In genomic region chr16:28874406-28874805, GRCh38 we compare ENCODE assay signal across 13 cellular contexts. TPM values are rescaled to one million over a fixed set of nuclear protein-coding genes. Genes with fewer than 3 reads are reported as not detected.
DNase-seq lines count a peak whose midpoint lies in the region; ATAC-seq and TF ChIP-seq lines count a peak whose summit lies in the region.
"Had no signal": no experiment of that assay in that cellular context is flagged by ENCODE, and none has a peak within 500 bp of the region (broad histone marks: within the 10 kb centered on the region; RNA-seq: fewer than 3 reads in every experiment).

No MANE protein-coding gene starts in this region.

- no peak overlapping the region for H3K4me3 ChIP-seq in right cardiac atrium (ENCODE audit: low read length)
- H3K4me3 ChIP-seq in right atrium auricular region, result no peak overlapping the region
- H3K4me3 ChIP-seq in osteoblast (ENCODE audit: insufficient read depth, low read length), result no peak overlapping the region
- H3K4me3 ChIP-seq: BLaER1 treated with 17β-estradiol and CSF1 and Interleukin-3, amounts not matched to agents 10 nM and 100 nM; K562 had no signal

- H3K79me2 ChIP-seq in osteoblast (ENCODE audit: insufficient read depth, low read length), result no peaks in the 10 kb centered on the region

- intact Hi-C loops in right cardiac atrium (cut with DNase I), result loop anchor here in 2 of 4 donors (10.0 kb wide), 1 partner anchor 70 kb away; no protein-coding TSS in a partner anchor

- WGBS in right cardiac atrium, result 92% methylated on average over 6 of the region's 6 CpGs

- DNase-seq in right cardiac atrium (peak in 2 of 3 donors; percentile 33 to 46), right atrium auricular region (ENCODE audit: low spot score) (no peak), osteoblast (ENCODE audit: insufficient read length, low spot score, missing footprints) (peak; percentile 72), GOT3 (lab: John Stamatoyannopoulos, UW) (no peak)
- no peak for DNase-seq in stimulated activated naive B cell treated with anti-CD40 and anti-IgM and Interleukin-4, amounts not matched to agents 10 μg/mL and 1 μg/mL and 100 μg/mL, for 72 hours
- DNase-seq: 8988T; CD4-positive, CD25-positive, alpha-beta regulatory T cell; DMS53; HCEC 1CT; HFFc6 had no signal

- H3K27ac ChIP-seq in right cardiac atrium (ENCODE audit: low read length) (no peak overlapping the region), right atrium auricular region (no peak overlapping the region), osteoblast (ENCODE audit: low read depth, low read length) (no peak overlapping the region)

- H3K9me3 Mint-ChIP-seq in stimulated activated naive B cell treated with anti-CD40 and anti-IgM and Interleukin-4, amounts not matched to agents 10 μg/mL and 1 μg/mL and 100 μg/mL, for 72 hours, result no peaks in the 10 kb centered on the region
- H3K9me3 Mint-ChIP-seq: CD4-positive, CD25-positive, alpha-beta regulatory T cell; HFFc6 had no signal

- peaks cover 10% of the 10 kb centered on the region for H4K20me1 ChIP-seq in osteoblast (ENCODE audit: insufficient read depth, low read length)

- H2AFZ ChIP-seq in osteoblast (ENCODE audit: low read length), result no peak overlapping the region

- H3K36me3 ChIP-seq in right atrium auricular region (peaks cover 46% of the 10 kb centered on the region), osteoblast (ENCODE audit: insufficient read depth, low read length) (peaks cover 41% of the 10 kb centered on the region)

- no peak for ATAC-seq in right cardiac atrium
- no peak for ATAC-seq in stimulated activated naive B cell treated with anti-CD40 and anti-IgM and Interleukin-4, amounts not matched to agents 10 μg/mL and 1 μg/mL and 100 μg/mL, for 72 hours (replicated peaks)
- no peak for ATAC-seq in GM21619 (IDR thresholded peaks at IDR 0.05; ENCODE audit: unreplicated experiment)

- TF ChIP-seq CTCF in right atrium auricular region (IDR thresholded peaks at IDR 0.05), result no peak
- no peak for TF ChIP-seq CTCF in osteoblast (IDR thresholded peaks at IDR 0.05; ENCODE audit: extremely low read depth, low read depth, low read length)

- no peaks in the 10 kb centered on the region for H3K27me3 ChIP-seq in right cardiac atrium (ENCODE audit: control insufficient read depth, insufficient read depth)
- H3K27me3 ChIP-seq in right atrium auricular region, result no peaks in the 10 kb centered on the region
- no peaks in the 10 kb centered on the region for H3K27me3 ChIP-seq in osteoblast (ENCODE audit: insufficient read depth, low read length)
- H3K27me3 ChIP-seq: BLaER1 treated with 17β-estradiol and CSF1 and Interleukin-3, amounts not matched to agents 10 nM and 100 nM had no signal

- H3K4me2 ChIP-seq in osteoblast (ENCODE audit: insufficient read depth, low read length), result no peak overlapping the region

- peaks cover 33 to 48% of the 10 kb centered on the region in 2 donors for H3K36me3 Mint-ChIP-seq in stimulated activated naive B cell treated with anti-CD40 and anti-IgM and Interleukin-4, amounts not matched to agents 10 μg/mL and 1 μg/mL and 100 μg/mL, for 72 hours

- H3K9me3 ChIP-seq in right cardiac atrium (ENCODE audit: control insufficient read depth, low read length) (no peaks in the 10 kb centered on the region), right atrium auricular region (no peaks in the 10 kb centered on the region), osteoblast (ENCODE audit: low read depth, low read length) (no peaks in the 10 kb centered on the region)
- H3K9me3 ChIP-seq: BLaER1 treated with 17β-estradiol and CSF1 and Interleukin-3, amounts not matched to agents 10 nM and 100 nM had no signal

- no peaks in the 10 kb centered on the region for H3K27me3 Mint-ChIP-seq in stimulated activated naive B cell treated with anti-CD40 and anti-IgM and Interleukin-4, amounts not matched to agents 10 μg/mL and 1 μg/mL and 100 μg/mL, for 72 hours
- H3K27me3 Mint-ChIP-seq: CD4-positive, CD25-positive, alpha-beta regulatory T cell had no signal

- H3K4me1 Mint-ChIP-seq in stimulated activated naive B cell treated with anti-CD40 and anti-IgM and Interleukin-4, amounts not matched to agents 10 μg/mL and 1 μg/mL and 100 μg/mL, for 72 hours, result peaks cover 25 to 44% of the 10 kb centered on the region in 2 donors

- H3K4me1 ChIP-seq in right cardiac atrium (ENCODE audit: control insufficient read depth, insufficient read depth, low read length) (no peaks in the 10 kb centered on the region), right atrium auricular region (peaks cover 0 to 6% of the 10 kb centered on the region in 2 donors), osteoblast (ENCODE audit: insufficient read depth, low read length) (peaks cover 3% of the 10 kb centered on the region)

- no peak overlapping the region for H3K4me3 Mint-ChIP-seq in stimulated activated naive B cell treated with anti-CD40 and anti-IgM and Interleukin-4, amounts not matched to agents 10 μg/mL and 1 μg/mL and 100 μg/mL, for 72 hours
- H3K4me3 Mint-ChIP-seq: CD4-positive, CD25-positive, alpha-beta regulatory T cell; HFFc6 had no signal

- H3K27ac Mint-ChIP-seq in stimulated activated naive B cell treated with anti-CD40 and anti-IgM and Interleukin-4, amounts not matched to agents 10 μg/mL and 1 μg/mL and 100 μg/mL, for 72 hours, result peak overlapping the region; percentile 37
- H3K27ac Mint-ChIP-seq: HFFc6 had no signal

RNA-seq across cellular contexts. Expression of gene ATP2A1, which starts 3.9 kb away (rescaled TPM):
- total RNA-seq in right cardiac atrium, result under 1 TPM; 0.11 to 0.75 (median 0.58) TPM
- polyA plus RNA-seq in right cardiac atrium, result 0.11 TPM
- total RNA-seq in right atrium auricular region, result under 1 TPM in 1 of 2 donors, not detected in 1; 0.26 TPM
- total RNA-seq in osteoblast, result 0.29 and 0.36 TPM in 2 replicates
- polyA plus RNA-seq: CD4-positive, CD25-positive, alpha-beta regulatory T cell had no signal

RNA-seq across cellular contexts. Expression of gene SH2B1, which starts 10.8 kb away (rescaled TPM):
- 10 to 100 TPM; 38.6 to 50.2 (median 44.9) TPM for total RNA-seq in right cardiac atrium
- 41.7 TPM for polyA plus RNA-seq in right cardiac atrium
- total RNA-seq in right atrium auricular region, result 10 to 100 TPM; 31.9 to 36.7 TPM
- 14.8 and 17.1 TPM in 2 replicates for total RNA-seq in osteoblast

RNA-seq across cellular contexts. Expression of gene TUFM, which starts 28.3 kb away (rescaled TPM):
- total RNA-seq in right cardiac atrium (100 to 1,000 TPM; 160 to 188 (median 173) TPM), right atrium auricular region (100 to 1,000 TPM; 122 to 165 TPM), osteoblast (89.9 and 101 TPM in 2 replicates)
- polyA plus RNA-seq in right cardiac atrium, result 227 TPM

RNA-seq across cellular contexts. Expression of gene RABEP2, which starts 50.6 kb away (rescaled TPM):
- total RNA-seq in right cardiac atrium (10 to 100 TPM; 13.4 to 24.3 (median 19.2) TPM), right atrium auricular region (10 to 100 TPM; 18.2 to 22.5 TPM), osteoblast (27.4 and 31.5 TPM in 2 replicates)
- 27.4 TPM for polyA plus RNA-seq in right cardiac atrium

RNA-seq across cellular contexts. Expression of gene ATXN2L, which starts 51.6 kb away (rescaled TPM):
- total RNA-seq in right cardiac atrium (10 to 100 TPM; 55.3 to 59.8 (median 58.8) TPM), right atrium auricular region (10 to 100 TPM; 26.0 to 55.1 TPM), osteoblast (54.5 and 62.6 TPM in 2 replicates)
- polyA plus RNA-seq in right cardiac atrium, result 40.1 TPM

Comparison
In these comparisons a context has a peak if more than half of its experiments do, and no peak if none do; other contexts are left out.
1. DNase-seq: peak in right cardiac atrium (2 of 3) and osteoblast (single experiment); none in right atrium auricular region (single experiment), stimulated activated naive B cell treated with anti-CD40 and anti-IgM and Interleukin-4, amounts not matched to agents 10 μg/mL and 1 μg/mL and 100 μg/mL, for 72 hours (single experiment) and GOT3 (single experiment).